ENCODE assay signal across 16 cellular contexts in genomic region chr14:61632401-61633195, GRCh38.
"Had no signal": no experiment of that assay in that cellular context is flagged by ENCODE, and none has a peak within 500 bp of the region (broad histone marks: within the 10 kb centered on the region; RNA-seq: fewer than 3 reads in every experiment).

No MANE protein-coding gene starts in this region.

- DNase-seq: activated CD4-positive, alpha-beta T cell treated with anti-CD3 and anti-CD28 coated beads, Interleukin-2, amount 10 ng/mL, durations not matched to agents 7 days and 5 days; activated CD8-positive, alpha-beta memory T cell treated with anti-CD3 and anti-CD28 coated beads, Interleukin-2, amount 50 U/mL, for 4 hours; activated CD8-positive, alpha-beta T cell treated with anti-CD3 and anti-CD28 coated beads, Interleukin-2, amount 10 ng/mL, durations not matched to agents 7 days and 5 days; activated naive CD4-positive, alpha-beta T cell treated with anti-CD3 and anti-CD28 coated beads for 36 hours; activated naive CD8-positive, alpha-beta T cell treated with anti-CD3 and anti-CD28 coated beads, Interleukin-2, amount 50 U/mL, for 24 hours; activated T-cell treated with anti-CD3 and anti-CD28 coated beads, Interleukin-2, amount 50 U/mL, for 4 hours; anterior cingulate cortex; caudate nucleus; dorsolateral prefrontal cortex; foreskin keratinocyte; mesenchymal stem cell; natural killer cell; pancreas; stimulated activated CD4-positive, alpha-beta T cell treated with anti-CD3 and anti-CD28 coated beads, Interleukin-4, amount 100 ng/mL, for 4 hours; testis; upper lobe of left lung had no signal
